Comparison of ENCODE assay signal across 9 cellular contexts in the genomic region with DNA sequence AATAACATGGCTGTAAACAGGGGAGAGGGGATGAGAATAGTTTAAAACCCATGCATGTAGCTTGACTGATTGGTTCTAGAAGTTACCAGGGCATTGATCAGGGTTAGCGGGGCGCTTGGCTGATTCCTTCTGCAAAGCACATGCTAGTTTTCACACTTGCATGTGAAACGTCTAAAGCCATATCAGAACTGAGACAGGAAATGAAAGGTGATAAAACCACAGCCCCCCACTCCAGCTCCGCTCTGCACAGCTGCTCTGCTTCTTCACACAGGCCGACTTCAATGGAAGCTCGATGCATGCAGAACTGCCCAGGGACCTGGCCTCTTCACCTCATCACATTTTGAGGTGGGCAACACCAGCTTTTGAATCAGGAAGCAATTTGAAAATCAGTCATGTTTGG. TPM values are rescaled to one million over a fixed set of nuclear protein-coding genes. Genes with fewer than 3 reads are reported as not detected.
DNase-seq lines count a peak whose midpoint lies in the region; ATAC-seq and TF ChIP-seq lines count a peak whose summit lies in the region.
"Had no signal": no experiment of that assay in that cellular context is flagged by ENCODE, and none has a peak within 500 bp of the region (broad histone marks: within the 10 kb centered on the region; RNA-seq: fewer than 3 reads in every experiment).

No MANE protein-coding gene starts in this region.

- WGBS in stomach, 5 donors = 56 to 69% (median 66%) methylated on average over 6 of the region's 6 CpGs

- H3K4me1 ChIP-seq in Peyer's patch = no peaks in the 10 kb centered on the region
- peaks cover 0 to 10% (median 3%) of the 10 kb centered on the region in 4 donors for H3K4me1 ChIP-seq in stomach
- no peaks in the 10 kb centered on the region for H3K4me1 ChIP-seq in HAP-1

- TF ChIP-seq CTCF in Peyer's patch (IDR thresholded peaks at IDR 0.05) (no peak), stomach (IDR thresholded peaks at IDR 0.05) (no peak)

- H3K9me3 ChIP-seq in Peyer's patch (no peaks in the 10 kb centered on the region), stomach (no peaks in the 10 kb centered on the region), HAP-1 (no peaks in the 10 kb centered on the region)

- H3K36me3 ChIP-seq in Peyer's patch (no peaks in the 10 kb centered on the region), stomach (no peaks in the 10 kb centered on the region), HAP-1 (replicated peaks) (no peaks in the 10 kb centered on the region)

- no peak for TF ChIP-seq POLR2A in Peyer's patch (IDR thresholded peaks at IDR 0.05)
- TF ChIP-seq POLR2A in stomach (IDR thresholded peaks at IDR 0.05) = no peak

- H3K27me3 ChIP-seq in Peyer's patch (no peaks in the 10 kb centered on the region), stomach (peaks cover 0 to 1% (median 0%) of the 10 kb centered on the region in 3 donors), HAP-1 (ENCODE audit: low read depth) (no peaks in the 10 kb centered on the region)

- in situ Hi-C loops in HAP-1 (cut with MboI; ENCODE audit: low sequenced_read_pairs) = no loop called here

- TF ChIP-seq EP300 in stomach (IDR thresholded peaks at IDR 0.05) = no peak

- intact Hi-C loops in stomach (cut with DNase I; ENCODE audit: low total_unique reads) = no loop called here

- peak overlapping the region in 1 of 4 donors; percentile 56 for H3K27ac ChIP-seq in Peyer's patch
- no peak overlapping the region for H3K27ac ChIP-seq in stomach

- DNase-seq in DMS153 treated with DMSO at 0.1 percent for 48 hours (lab: John Stamatoyannopoulos, UW; ENCODE audit: unreplicated experiment) (peak; percentile 19), Peyer's patch (peak in 2 of 3 donors; percentile 37 to 54), stomach (no peak), H4 (ENCODE audit: low spot score) (no peak), HAP-1 (ENCODE audit: low spot score in 2 of 2) (no peak)

- peak; percentile 62 for ATAC-seq in GM19025 (IDR thresholded peaks at IDR 0.05; ENCODE audit: low read depth, unreplicated experiment)
- ATAC-seq in HG02885 (IDR thresholded peaks at IDR 0.05; ENCODE audit: poor library complexity, unreplicated experiment) = peak; percentile 77
- no peak for ATAC-seq in SK-N-SH treated with all-trans-retinoic acid at 6 μM for 48 hours

- no peak overlapping the region for H3K4me3 ChIP-seq in Peyer's patch
- no peak overlapping the region for H3K4me3 ChIP-seq in stomach
- no peak overlapping the region for H3K4me3 ChIP-seq in HAP-1

TF ChIP-seq in SK-N-SH treated with all-trans-retinoic acid at 6 μM for 48 hours, 23 proteins besides CTCF, POLR2A, EP300 and RAD21:
- TF ChIP-seq TCF4 (CRISPR knock-in tag; IDR thresholded peaks at IDR 0.05; ENCODE audit: borderline replicate concordance) = no peak
- no peak for TF ChIP-seq BACH2 (CRISPR knock-in tag; IDR thresholded peaks at IDR 0.05; ENCODE audit: borderline replicate concordance)
- no peak for TF ChIP-seq CSRNP3 (CRISPR knock-in tag; IDR thresholded peaks at IDR 0.05)
- no peak for TF ChIP-seq TOX (CRISPR knock-in tag; IDR thresholded peaks at IDR 0.05; ENCODE audit: borderline replicate concordance)
- TF ChIP-seq ZC3H10 (CRISPR knock-in tag; IDR thresholded peaks at IDR 0.05) = no peak
- no peak for TF ChIP-seq PPARA (CRISPR knock-in tag; IDR thresholded peaks at IDR 0.05; ENCODE audit: borderline replicate concordance)
- no peak for TF ChIP-seq PATZ1 (CRISPR knock-in tag; IDR thresholded peaks at IDR 0.05; ENCODE audit: borderline replicate concordance)
- no peak for TF ChIP-seq POU6F1 (CRISPR knock-in tag; IDR thresholded peaks at IDR 0.05; ENCODE audit: borderline replicate concordance, low read depth)
- TF ChIP-seq ARNTL (CRISPR knock-in tag; IDR thresholded peaks at IDR 0.05; ENCODE audit: borderline replicate concordance, low read depth) = no peak
- no peak for TF ChIP-seq SNAI2 (CRISPR knock-in tag; IDR thresholded peaks at IDR 0.05)
- no peak for TF ChIP-seq ZFP3 (CRISPR knock-in tag; IDR thresholded peaks at IDR 0.05)
- no peak for TF ChIP-seq ZFP30 (CRISPR knock-in tag; IDR thresholded peaks at IDR 0.05)
TF ChIP-seq in SK-N-SH treated with all-trans-retinoic acid at 6 μM for 48 hours: peak in this region for 0.

RNA-seq across cellular contexts. Expression of gene HRH4, which starts 31.4 kb away (rescaled TPM):
- not detected for total RNA-seq in Peyer's patch
- under 1 TPM in 1 of 5 donors, not detected in 4; 0.37 TPM for total RNA-seq in stomach
- polyA plus RNA-seq in stomach = under 1 TPM in 1 of 3 donors, not detected in 2; 0.03 TPM
- 0.17 TPM in 1 of 2 replicates, not detected in the other for total RNA-seq in H4 (2014; rRNA removed; shearing (Covaris generic))
- total RNA-seq: mucosa of gallbladder had no signal

Comparison
In these comparisons a context has a peak if more than half of its experiments do, and no peak if none do; other contexts are left out.
1. DNase-seq: peak in DMS153 treated with DMSO at 0.1 percent for 48 hours (single experiment) and Peyer's patch (2 of 3); none in stomach (single experiment), H4 (single experiment) and HAP-1 (0 of 2).